8 cellular contexts compared by ENCODE assay signal in genomic region chr2:28423856-28424605, GRCh38. TPM values are rescaled to one million over a fixed set of nuclear protein-coding genes. Genes with fewer than 3 reads are reported as not detected.
DNase-seq lines count a peak whose midpoint lies in the region; ATAC-seq lines count a peak whose summit lies in the region.

No MANE protein-coding gene starts in this region.

- no peaks in the 10 kb centered on the region for H3K9me3 Mint-ChIP-seq in stimulated activated naive CD8-positive, alpha-beta T cell treated with anti-CD3 and anti-CD28 coated beads, Interleukin-15, amount 100 ng/mL, for 72 hours

- H3K27me3 Mint-ChIP-seq in T-helper 17 cell, result no peaks in the 10 kb centered on the region
- no peaks in the 10 kb centered on the region for H3K27me3 Mint-ChIP-seq in stimulated activated naive CD8-positive, alpha-beta T cell treated with anti-CD3 and anti-CD28 coated beads, Interleukin-15, amount 100 ng/mL, for 72 hours

- H3K9me3 ChIP-seq in T-helper 17 cell (ENCODE audit: control insufficient read depth, low read length, poor library complexity, severe bottlenecking), result no peaks in the 10 kb centered on the region

- intact Hi-C loops in left cardiac atrium (cut with DNase I), result no loop called here

- H3K36me3 Mint-ChIP-seq in T-helper 17 cell (ENCODE audit: low read depth), result peaks cover 3% of the 10 kb centered on the region

- H3K4me1 Mint-ChIP-seq in T-helper 17 cell, result peaks cover 34% of the 10 kb centered on the region
- H3K4me1 Mint-ChIP-seq in stimulated activated naive CD8-positive, alpha-beta T cell treated with anti-CD3 and anti-CD28 coated beads, Interleukin-15, amount 100 ng/mL, for 72 hours, result peaks cover 78% of the 10 kb centered on the region

- ATAC-seq in T-helper 17 cell (peak; percentile 80), left cardiac atrium (peak; percentile 27 to 46), HG03520 (IDR thresholded peaks at IDR 0.05; ENCODE audit: unreplicated experiment) (no peak)
- ATAC-seq in stimulated activated naive CD8-positive, alpha-beta T cell treated with anti-CD3 and anti-CD28 coated beads, Interleukin-15, amount 100 ng/mL, for 72 hours, result peak; percentile 85

- H3K4me3 Mint-ChIP-seq in T-helper 17 cell, result peak overlapping the region; percentile 85
- H3K4me3 Mint-ChIP-seq in stimulated activated naive CD8-positive, alpha-beta T cell treated with anti-CD3 and anti-CD28 coated beads, Interleukin-15, amount 100 ng/mL, for 72 hours, result peak overlapping the region; percentile 70 to 76

- peak overlapping the region; percentile 96 for H3K27ac Mint-ChIP-seq in T-helper 17 cell
- H3K27ac Mint-ChIP-seq in stimulated activated naive CD8-positive, alpha-beta T cell treated with anti-CD3 and anti-CD28 coated beads, Interleukin-15, amount 100 ng/mL, for 72 hours, result peak overlapping the region; percentile 94 to 95

- peak; percentile 27 for DNase-seq in activated T-cell treated with anti-CD3 and anti-CD28 coated beads for 1 hour (ENCODE audit: low read depth)
- DNase-seq in activated T-cell treated with anti-CD3 and anti-CD28 coated beads for 4 hours, result no peak
- no peak for DNase-seq in T-helper 17 cell
- DNase-seq in left cardiac atrium, result no peak
- DNase-seq in stimulated activated naive CD8-positive, alpha-beta T cell treated with anti-CD3 and anti-CD28 coated beads, Interleukin-15, amount 100 ng/mL, for 72 hours, result peak; percentile 37 to 43
- no peak for DNase-seq in putamen (ENCODE audit: low spot score)
- DNase-seq in NCI-H1105 treated with DMSO at 0.1 percent for 48 hours (lab: John Stamatoyannopoulos, UW), result no peak

RNA-seq across cellular contexts. Expression of gene FOSL2, which starts 31.4 kb away (rescaled TPM):
- total RNA-seq in T-helper 17 cell, result 100 to 1,000 TPM; 114 to 153 TPM
- 100 to 1,000 TPM in 1 of 2 donors, 10 to 100 TPM in 1; 66.6 to 140 TPM for total RNA-seq in left cardiac atrium

Comparison
In these comparisons a context has a peak if more than half of its experiments do, and no peak if none do; other contexts are left out.
1. DNase-seq: peak in activated T-cell treated with anti-CD3 and anti-CD28 coated beads for 1 hour (single experiment) and stimulated activated naive CD8-positive, alpha-beta T cell treated with anti-CD3 and anti-CD28 coated beads, Interleukin-15, amount 100 ng/mL, for 72 hours (2 of 2); none in activated T-cell treated with anti-CD3 and anti-CD28 coated beads for 4 hours (single experiment), T-helper 17 cell (0 of 3), left cardiac atrium (single experiment), putamen (single experiment) and NCI-H1105 treated with DMSO at 0.1 percent for 48 hours (single experiment).